10 cellular contexts compared by ENCODE assay signal in the genomic region with DNA sequence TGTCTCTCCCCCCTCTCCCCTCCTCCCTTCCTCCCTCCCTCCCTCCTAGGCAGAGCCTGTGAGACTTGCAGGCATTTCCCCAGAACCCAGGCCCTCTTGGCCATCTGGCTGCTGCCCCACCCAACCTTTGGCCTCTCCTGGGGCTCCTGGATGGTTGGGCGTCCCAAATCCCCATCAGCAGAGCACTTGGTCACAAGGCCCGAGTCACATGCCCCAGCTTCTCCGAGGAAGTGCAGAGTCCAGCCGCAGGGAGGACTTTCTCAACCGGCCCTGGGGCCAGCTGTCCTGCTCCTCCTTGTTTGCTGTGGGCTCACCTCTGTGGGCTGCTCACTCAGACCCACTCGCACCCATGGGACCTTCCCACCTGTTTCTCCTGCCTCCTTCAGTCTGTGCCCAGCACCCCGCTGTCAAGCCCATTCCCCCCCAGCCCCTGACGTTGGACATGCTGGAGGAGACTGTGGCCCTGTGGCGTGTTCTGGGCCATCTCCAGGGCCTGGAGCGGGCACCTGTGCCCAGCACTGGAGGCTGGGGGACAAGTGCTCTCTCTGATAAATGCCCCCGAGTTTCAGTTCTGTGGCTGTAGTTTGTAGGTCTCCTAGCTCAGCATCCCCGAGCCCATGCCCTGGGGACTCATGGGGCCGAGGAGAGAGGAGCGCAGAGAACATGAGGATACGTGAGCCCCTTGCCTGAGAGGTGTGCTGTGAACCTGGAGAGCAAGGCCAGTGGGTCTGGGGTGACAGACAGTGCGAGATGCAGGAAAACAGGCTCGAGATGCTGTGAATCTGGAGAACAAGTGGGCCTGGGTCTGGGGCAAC. TPM values are rescaled to one million over a fixed set of nuclear protein-coding genes. Genes with fewer than 3 reads are reported as not detected.
DNase-seq lines count a peak whose midpoint lies in the region; ATAC-seq and TF ChIP-seq lines count a peak whose summit lies in the region.
"Had no signal": no experiment of that assay in that cellular context is flagged by ENCODE, and none has a peak within 500 bp of the region (broad histone marks: within the 10 kb centered on the region; RNA-seq: fewer than 3 reads in every experiment).

No MANE protein-coding gene starts in this region.

- peaks cover 42% of the 10 kb centered on the region for H3K4me1 ChIP-seq in body of pancreas
- no peaks in the 10 kb centered on the region for H3K4me1 ChIP-seq in HAP-1

- H3K27ac ChIP-seq in body of pancreas: peak overlapping the region; percentile 89 to 95 (median 92)
- H3K27ac ChIP-seq in substantia nigra (ENCODE audit: low read depth, low read length, poor library complexity, severe bottlenecking): peak overlapping the region; percentile 45

- DNase-seq in NCI-H1417 (lab: John Stamatoyannopoulos, UW) (peak in 2 of 3 experiments; percentile 31 to 42), NCI-H1417 treated with DMSO at 0.1 percent for 48 hours (lab: John Stamatoyannopoulos, UW) (no peak), body of pancreas (peak; percentile 50 to 67 (median 66)), lower leg skin (ENCODE audit: low spot score in 2 of 2) (peak; percentile 85 to 96), substantia nigra (lab: John Stamatoyannopoulos, UW) (peak in 27 of 49 donors; percentile 13 to 61 (median 35)), GM13976 (ENCODE audit: low spot score) (no peak), HAP-1 (ENCODE audit: low spot score in 2 of 2) (no peak)
- no peak for DNase-seq in stimulated activated naive CD4-positive, alpha-beta T cell (lab: John Stamatoyannopoulos, UW)
- DNase-seq: 8988T had no signal

- in situ Hi-C loops in GM13976 (cut with MboI; ENCODE audit: low sequenced_read_pairs, unreplicated experiment): no loop called here
- in situ Hi-C loops in HAP-1 (cut with MboI; ENCODE audit: low sequenced_read_pairs): no loop called here

- H3K27me3 ChIP-seq in body of pancreas: no peaks in the 10 kb centered on the region
- H3K27me3 ChIP-seq in HAP-1 (ENCODE audit: low read depth): no peaks in the 10 kb centered on the region

- TF ChIP-seq POLR2A in body of pancreas (IDR thresholded peaks at IDR 0.05) (no peak), lower leg skin (IDR thresholded peaks at IDR 0.05) (no peak)

- H3K4me3 ChIP-seq in body of pancreas: no peak overlapping the region
- no peak overlapping the region for H3K4me3 ChIP-seq in lower leg skin (ENCODE audit: low read depth, poor library complexity, severe bottlenecking)
- H3K4me3 ChIP-seq in HAP-1: no peak overlapping the region
- H3K4me3 ChIP-seq: smooth muscle cell had no signal

- H3K9me3 ChIP-seq in body of pancreas (no peaks in the 10 kb centered on the region), HAP-1 (no peaks in the 10 kb centered on the region)

- ATAC-seq in body of pancreas: no peak

- intact Hi-C loops in body of pancreas (cut with DNase I) (no loop called here), lower leg skin (cut with DNase I; ENCODE audit: low total_unique reads) (loop anchor here (10.0 kb wide), 1 partner anchor 97 kb away; no protein-coding TSS in a partner anchor)

- 65 to 71% methylated on average over 15 to 17 of the region's 17 CpGs for WGBS in body of pancreas, 2 donors
- 81% methylated on average over 17 of the region's 17 CpGs for WGBS in lower leg skin, 2 donors

- H3K36me3 ChIP-seq in body of pancreas (replicated peaks in 1 of 2; ENCODE audit: insufficient read depth in 1 of 2, low read depth in 2 of 2): no peaks in the 10 kb centered on the region
- peaks cover 40% of the 10 kb centered on the region for H3K36me3 ChIP-seq in HAP-1 (replicated peaks)

- TF ChIP-seq CTCF in body of pancreas (IDR thresholded peaks at IDR 0.05) (no peak), lower leg skin (IDR thresholded peaks at IDR 0.05) (no peak), GM13976 (IDR thresholded peaks at IDR 0.05; ENCODE audit: borderline replicate concordance, control extremely low read depth, extremely low read depth, insufficient read depth, missing control alignments) (no peak)

RNA-seq across cellular contexts. Expression of a gene that starts 42.3 kb away (rescaled TPM):
- total RNA-seq in body of pancreas (not detected), lower leg skin (100 to 1,000 TPM; 202 to 426 (median 294) TPM)

Comparison
In these comparisons a context has a peak if more than half of its experiments do, and no peak if none do; other contexts are left out.
1. DNase-seq: peak in NCI-H1417 (2 of 3), body of pancreas (4 of 4), lower leg skin (2 of 2) and substantia nigra (27 of 49); none in NCI-H1417 treated with DMSO at 0.1 percent for 48 hours (single experiment), stimulated activated naive CD4-positive, alpha-beta T cell (0 of 6), GM13976 (single experiment) and HAP-1 (0 of 2).
2. RNA of a gene that starts 42.3 kb away (total RNA-seq): 202 to 426 TPM in lower leg skin; not detected in body of pancreas; every median in the first group is over 100 times any median in the second.